ENCODE assay signal across 10 cellular contexts in the genomic region with DNA sequence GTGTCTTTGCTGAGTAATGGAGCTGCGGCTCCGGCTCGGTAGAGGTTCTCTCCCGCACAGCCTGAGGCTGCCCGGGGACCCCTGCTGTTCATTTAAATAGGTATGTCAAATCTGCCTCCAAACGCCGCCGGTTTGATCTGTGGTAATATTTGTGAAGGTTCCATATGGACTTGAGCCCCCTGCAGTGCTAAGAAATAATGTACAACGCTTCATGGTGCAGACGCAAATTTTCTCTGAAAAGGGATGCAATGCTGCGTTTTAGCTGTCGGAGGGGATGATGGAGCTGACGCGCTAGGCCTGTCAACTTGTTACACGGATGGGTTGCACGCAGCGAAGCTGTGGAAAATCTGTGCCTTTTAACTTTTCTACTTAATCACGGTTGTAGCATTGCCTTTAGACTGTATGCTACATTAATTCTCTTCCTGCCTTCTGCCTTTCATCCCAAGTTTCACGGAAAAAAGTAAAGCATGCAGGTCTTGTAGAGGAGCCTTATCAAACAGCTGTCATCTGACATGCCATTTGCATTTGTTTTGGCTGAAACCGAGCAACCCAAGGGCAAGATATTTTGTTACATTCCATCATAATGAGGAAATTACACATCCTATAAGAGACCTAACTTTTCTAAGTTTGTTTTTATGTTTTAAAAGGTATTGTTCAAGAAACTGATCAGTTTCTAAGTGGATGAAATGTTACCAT. TPM values are rescaled to one million over a fixed set of nuclear protein-coding genes. Genes with fewer than 3 reads are reported as not detected.
A peak's percentile ranks its signal among the peaks of the same experiment; 100 is the strongest.
DNase-seq lines count a peak whose midpoint lies in the region; ATAC-seq and TF ChIP-seq lines count a peak whose summit lies in the region.
"Had no signal": no experiment of that assay in that cellular context is flagged by ENCODE, and none has a peak within 500 bp of the region (broad histone marks: within the 10 kb centered on the region; RNA-seq: fewer than 3 reads in every experiment).

No MANE protein-coding gene starts in this region.

- H3K36me3 ChIP-seq in HUES64 (ENCODE audit: insufficient read depth, low read length) (peaks cover 6% of the 10 kb centered on the region; the same call in 1 of the 2 replicates), body of pancreas (replicated peaks in 1 of 2; ENCODE audit: insufficient read depth in 1 of 2, low read depth in 2 of 2) (no peaks in the 10 kb centered on the region), iPS-20b (ENCODE audit: insufficient read depth, low read depth, low read length) (peaks cover 16% of the 10 kb centered on the region; the same call in 1 of the 2 replicates), hepatocyte (replicated peaks; ENCODE audit: insufficient read depth, low read depth) (no peaks in the 10 kb centered on the region)

- no peak overlapping the region for H2AFZ ChIP-seq in hepatocyte

- H3K4me1 ChIP-seq in HUES64 (ENCODE audit: insufficient read depth, low read length) (peaks cover 38% of the 10 kb centered on the region), body of pancreas (peaks cover 19% of the 10 kb centered on the region), iPS-20b (ENCODE audit: insufficient read depth, low read length) (peaks cover 26% of the 10 kb centered on the region), hepatocyte (ENCODE audit: insufficient read depth) (no peaks in the 10 kb centered on the region)

- H3K9me2 ChIP-seq in hepatocyte (replicated peaks; ENCODE audit: insufficient read depth) = no peaks in the 10 kb centered on the region

- TF ChIP-seq CTCF in body of pancreas (IDR thresholded peaks at IDR 0.05) = peak in 1 of 7 experiments; percentile 2
- no peak for TF ChIP-seq CTCF in retinal pigment epithelial cell (conservative IDR thresholded peaks at IDR 0.05; ENCODE audit: low read depth, low read length)
- TF ChIP-seq CTCF in hepatocyte (IDR thresholded peaks at IDR 0.05; ENCODE audit: poor library complexity) = no peak

- DNase-seq in body of pancreas = peak in 1 of 4 donors; percentile 14
- peak; percentile 2 for DNase-seq in retinal pigment epithelial cell (ENCODE audit: low read depth)
- no peak for DNase-seq in NCI-H1105 (lab: John Stamatoyannopoulos, UW)
- no peak for DNase-seq in SHP77 treated with DMSO at 0.1 percent for 48 hours (lab: John Stamatoyannopoulos, UW)
- DNase-seq in hepatocyte (ENCODE audit: low spot score) = no peak
- DNase-seq: foreskin keratinocyte, naive B cell had no signal

- ATAC-seq in body of pancreas = peak; percentile 84
- ATAC-seq: foreskin keratinocyte had no signal

- H3K4me2 ChIP-seq in hepatocyte = no peak overlapping the region

- H3K9me3 ChIP-seq in HUES64 (ENCODE audit: insufficient read depth, low read depth, low read length) (no peaks in the 10 kb centered on the region), body of pancreas (no peaks in the 10 kb centered on the region), iPS-20b (ENCODE audit: insufficient read depth, low read depth, low read length) (no peaks in the 10 kb centered on the region), hepatocyte (ENCODE audit: low read depth) (no peaks in the 10 kb centered on the region)

- no peaks in the 10 kb centered on the region for H4K20me1 ChIP-seq in hepatocyte (ENCODE audit: insufficient read depth, poor library complexity, severe bottlenecking)

- WGBS in HUES64 = 35% methylated on average over 20 of the region's 20 CpGs
- WGBS in body of pancreas, 2 donors = 22 to 29% methylated on average over 20 of the region's 20 CpGs
- WGBS in hepatocyte (ENCODE audit: low lambda C conversion rate, missing lambda C conversion rate) = 65% methylated on average over 20 of the region's 20 CpGs

- no peak for TF ChIP-seq POLR2A in body of pancreas (IDR thresholded peaks at IDR 0.05)

- intact Hi-C loops in body of pancreas (cut with DNase I) = no loop called here

- no peak overlapping the region for H3K9ac ChIP-seq in HUES64 (ENCODE audit: low read depth, low read length)
- H3K9ac ChIP-seq in iPS-20b (ENCODE audit: low read depth, low read length) = no peak overlapping the region

- H3K79me2 ChIP-seq in hepatocyte = no peaks in the 10 kb centered on the region

- H3K4me3 ChIP-seq in HUES64 (ENCODE audit: low read length) (no peak overlapping the region), body of pancreas (no peak overlapping the region), iPS-20b (ENCODE audit: low read length) (peak overlapping the region; percentile 26; the same call in 1 of the 2 replicates), retinal pigment epithelial cell (ENCODE audit: low read length) (no peak overlapping the region), hepatocyte (no peak overlapping the region)

- H3K27me3 ChIP-seq in HUES64 (ENCODE audit: insufficient read depth, low read length) (no peaks in the 10 kb centered on the region), body of pancreas (no peaks in the 10 kb centered on the region), iPS-20b (ENCODE audit: insufficient read depth, low read length) (no peaks in the 10 kb centered on the region), hepatocyte (no peaks in the 10 kb centered on the region)
- H3K27me3 ChIP-seq: dorsolateral prefrontal cortex, foreskin keratinocyte had no signal

- peak overlapping the region; percentile 21; the same call in 1 of the 2 replicates for H3K27ac ChIP-seq in HUES64 (ENCODE audit: low read depth, low read length)
- H3K27ac ChIP-seq in body of pancreas = peak overlapping the region in 1 of 4 donors; percentile 18
- H3K27ac ChIP-seq in iPS-20b (ENCODE audit: low read length) = no peak overlapping the region
- H3K27ac ChIP-seq in hepatocyte = no peak overlapping the region
- H3K27ac ChIP-seq: dorsolateral prefrontal cortex, foreskin keratinocyte had no signal

RNA-seq across cellular contexts. Expression of a gene that starts 43.3 kb away (rescaled TPM):
- 60.3 TPM for polyA plus RNA-seq in HUES64 (2013, experiment 1 of 2)
- polyA plus RNA-seq in HUES64 (2013, experiment 2 of 2) = 63.4 TPM
- total RNA-seq in body of pancreas (10 to 100 TPM; 12.2 to 13.2 TPM), hepatocyte (30.8 and 31.9 TPM in 2 replicates)
- 35.0 and 36.1 TPM in 2 replicates for polyA plus RNA-seq in hepatocyte
